27 cellular contexts compared by ENCODE assay signal in the genomic region with DNA sequence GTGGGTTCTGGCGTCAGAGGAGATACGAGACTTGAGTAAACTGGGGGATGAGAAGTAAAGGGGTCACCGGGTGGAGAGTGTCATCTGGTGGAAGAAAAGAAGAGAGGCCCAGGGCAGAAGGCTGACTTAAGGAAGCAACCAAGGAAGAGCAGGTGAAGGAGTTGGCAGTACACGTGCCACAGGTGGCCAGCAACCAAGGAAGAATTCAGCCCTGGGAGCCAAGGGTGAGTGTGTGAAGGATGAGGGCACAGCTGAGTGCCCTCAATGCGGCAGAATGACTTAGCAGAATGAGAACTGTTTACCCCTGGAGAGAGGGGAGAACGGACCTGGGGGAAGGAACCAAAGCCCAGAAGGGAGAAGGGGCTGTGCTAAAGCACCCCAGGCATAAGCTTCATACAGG.
"Had no signal": no experiment of that assay in that cellular context is flagged by ENCODE, and none has a peak within 500 bp of the region (broad histone marks: within the 10 kb centered on the region; RNA-seq: fewer than 3 reads in every experiment).

No MANE protein-coding gene starts in this region.

- H3K9me3 ChIP-seq: breast epithelium, heart left ventricle, right lobe of liver, thoracic aorta, uterus had no signal

- FAIRE-seq: endothelial cell of umbilical vein, kidney had no signal

- ATAC-seq: activated CD4-positive, alpha-beta T cell treated with anti-CD3 and anti-CD28 coated beads for 36 hours; esophagus mucosa; heart left ventricle; natural killer cell had no signal

- H3K4me2 ChIP-seq: neural progenitor cell had no signal

- H3K4me1 ChIP-seq: breast epithelium, heart left ventricle, neural progenitor cell, right lobe of liver, uterus had no signal

- H3K27me3 ChIP-seq: breast epithelium, heart left ventricle, neural progenitor cell, right lobe of liver, uterus had no signal

- H2AFZ ChIP-seq: neural progenitor cell had no signal

- H3K27ac ChIP-seq: breast epithelium, heart left ventricle, neural progenitor cell, right lobe of liver, skin epidermis, thoracic aorta, uterus had no signal

- DNase-seq: activated CD4-positive, alpha-beta T cell treated with anti-CD3 and anti-CD28 coated beads for 36 hours; activated CD4-positive, alpha-beta T cell treated with anti-CD3 and anti-CD28 coated beads, Interleukin-2, amount 50 U/mL, for 4 hours; activated CD4-positive, CD25-positive, alpha-beta regulatory T cell; activated effector memory CD4-positive, alpha-beta T cell treated with anti-CD3 and anti-CD28 coated beads, Interleukin-2, amount 50 U/mL, for 16 hours; activated naive CD4-positive, alpha-beta T cell treated with anti-CD3 and anti-CD28 coated beads, Interleukin-2, amount 10 ng/mL, durations not matched to agents 7 days and 5 days; amniotic stem cell; central memory CD4-positive, alpha-beta T cell; foreskin fibroblast; heart left ventricle; hypothalamus; immature natural killer cell; kidney; mesendoderm; natural killer cell; occipital lobe; posterior cingulate gyrus; right lobe of liver; stimulated activated CD4-positive, alpha-beta T cell treated with anti-CD3 and anti-CD28 coated beads, Interleukin-12 subunit alpha, Interleukin-12 subunit beta, amount 100 ng/mL, for 4 hours; stimulated activated CD4-positive, alpha-beta T cell treated with anti-CD3 and anti-CD28 coated beads, Interleukin-4, amount 100 ng/mL, for 1 hour; T-helper 1 cell; uterus had no signal

- H3K36me3 ChIP-seq: breast epithelium, heart left ventricle, neural progenitor cell, right lobe of liver, thoracic aorta, uterus had no signal

- H3K9ac ChIP-seq: neural progenitor cell had no signal

- H3K4me3 ChIP-seq: breast epithelium, heart left ventricle, neural progenitor cell, right lobe of liver, skin epidermis, thoracic aorta, uterus had no signal
